Comparison of ENCODE assay signal across 1 cellular context in the genomic region with DNA sequence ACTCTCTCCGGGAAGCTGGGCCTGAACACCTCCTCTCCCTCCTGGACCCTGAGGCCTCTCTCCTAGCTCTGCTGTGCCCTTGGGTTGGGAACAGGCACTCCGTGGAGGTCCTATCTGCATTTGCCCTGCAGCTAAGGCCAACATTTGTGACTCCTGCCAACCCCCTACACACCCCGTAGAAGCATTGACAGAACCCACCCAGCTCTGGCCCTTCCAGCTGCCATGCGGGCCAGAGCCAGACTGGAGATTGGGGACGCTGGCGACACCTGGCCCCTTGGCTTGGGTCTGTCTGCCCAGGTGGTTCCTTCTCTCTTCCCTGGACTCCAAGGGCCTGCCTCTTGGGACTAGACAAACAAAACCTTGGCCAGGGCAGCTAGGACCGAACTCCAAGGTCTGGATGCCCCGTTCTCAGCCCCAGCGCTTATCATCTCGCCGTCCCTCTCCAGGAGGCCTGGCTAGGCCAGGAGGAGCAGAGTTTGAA.
TF ChIP-seq lines count a peak whose summit lies in the region.

No MANE protein-coding gene starts in this region.

TF ChIP-seq in GM23338, 12 proteins besides CTCF, POLR2A, EP300 and RAD21 (continued from another document):
- TF ChIP-seq, protein P1, sequence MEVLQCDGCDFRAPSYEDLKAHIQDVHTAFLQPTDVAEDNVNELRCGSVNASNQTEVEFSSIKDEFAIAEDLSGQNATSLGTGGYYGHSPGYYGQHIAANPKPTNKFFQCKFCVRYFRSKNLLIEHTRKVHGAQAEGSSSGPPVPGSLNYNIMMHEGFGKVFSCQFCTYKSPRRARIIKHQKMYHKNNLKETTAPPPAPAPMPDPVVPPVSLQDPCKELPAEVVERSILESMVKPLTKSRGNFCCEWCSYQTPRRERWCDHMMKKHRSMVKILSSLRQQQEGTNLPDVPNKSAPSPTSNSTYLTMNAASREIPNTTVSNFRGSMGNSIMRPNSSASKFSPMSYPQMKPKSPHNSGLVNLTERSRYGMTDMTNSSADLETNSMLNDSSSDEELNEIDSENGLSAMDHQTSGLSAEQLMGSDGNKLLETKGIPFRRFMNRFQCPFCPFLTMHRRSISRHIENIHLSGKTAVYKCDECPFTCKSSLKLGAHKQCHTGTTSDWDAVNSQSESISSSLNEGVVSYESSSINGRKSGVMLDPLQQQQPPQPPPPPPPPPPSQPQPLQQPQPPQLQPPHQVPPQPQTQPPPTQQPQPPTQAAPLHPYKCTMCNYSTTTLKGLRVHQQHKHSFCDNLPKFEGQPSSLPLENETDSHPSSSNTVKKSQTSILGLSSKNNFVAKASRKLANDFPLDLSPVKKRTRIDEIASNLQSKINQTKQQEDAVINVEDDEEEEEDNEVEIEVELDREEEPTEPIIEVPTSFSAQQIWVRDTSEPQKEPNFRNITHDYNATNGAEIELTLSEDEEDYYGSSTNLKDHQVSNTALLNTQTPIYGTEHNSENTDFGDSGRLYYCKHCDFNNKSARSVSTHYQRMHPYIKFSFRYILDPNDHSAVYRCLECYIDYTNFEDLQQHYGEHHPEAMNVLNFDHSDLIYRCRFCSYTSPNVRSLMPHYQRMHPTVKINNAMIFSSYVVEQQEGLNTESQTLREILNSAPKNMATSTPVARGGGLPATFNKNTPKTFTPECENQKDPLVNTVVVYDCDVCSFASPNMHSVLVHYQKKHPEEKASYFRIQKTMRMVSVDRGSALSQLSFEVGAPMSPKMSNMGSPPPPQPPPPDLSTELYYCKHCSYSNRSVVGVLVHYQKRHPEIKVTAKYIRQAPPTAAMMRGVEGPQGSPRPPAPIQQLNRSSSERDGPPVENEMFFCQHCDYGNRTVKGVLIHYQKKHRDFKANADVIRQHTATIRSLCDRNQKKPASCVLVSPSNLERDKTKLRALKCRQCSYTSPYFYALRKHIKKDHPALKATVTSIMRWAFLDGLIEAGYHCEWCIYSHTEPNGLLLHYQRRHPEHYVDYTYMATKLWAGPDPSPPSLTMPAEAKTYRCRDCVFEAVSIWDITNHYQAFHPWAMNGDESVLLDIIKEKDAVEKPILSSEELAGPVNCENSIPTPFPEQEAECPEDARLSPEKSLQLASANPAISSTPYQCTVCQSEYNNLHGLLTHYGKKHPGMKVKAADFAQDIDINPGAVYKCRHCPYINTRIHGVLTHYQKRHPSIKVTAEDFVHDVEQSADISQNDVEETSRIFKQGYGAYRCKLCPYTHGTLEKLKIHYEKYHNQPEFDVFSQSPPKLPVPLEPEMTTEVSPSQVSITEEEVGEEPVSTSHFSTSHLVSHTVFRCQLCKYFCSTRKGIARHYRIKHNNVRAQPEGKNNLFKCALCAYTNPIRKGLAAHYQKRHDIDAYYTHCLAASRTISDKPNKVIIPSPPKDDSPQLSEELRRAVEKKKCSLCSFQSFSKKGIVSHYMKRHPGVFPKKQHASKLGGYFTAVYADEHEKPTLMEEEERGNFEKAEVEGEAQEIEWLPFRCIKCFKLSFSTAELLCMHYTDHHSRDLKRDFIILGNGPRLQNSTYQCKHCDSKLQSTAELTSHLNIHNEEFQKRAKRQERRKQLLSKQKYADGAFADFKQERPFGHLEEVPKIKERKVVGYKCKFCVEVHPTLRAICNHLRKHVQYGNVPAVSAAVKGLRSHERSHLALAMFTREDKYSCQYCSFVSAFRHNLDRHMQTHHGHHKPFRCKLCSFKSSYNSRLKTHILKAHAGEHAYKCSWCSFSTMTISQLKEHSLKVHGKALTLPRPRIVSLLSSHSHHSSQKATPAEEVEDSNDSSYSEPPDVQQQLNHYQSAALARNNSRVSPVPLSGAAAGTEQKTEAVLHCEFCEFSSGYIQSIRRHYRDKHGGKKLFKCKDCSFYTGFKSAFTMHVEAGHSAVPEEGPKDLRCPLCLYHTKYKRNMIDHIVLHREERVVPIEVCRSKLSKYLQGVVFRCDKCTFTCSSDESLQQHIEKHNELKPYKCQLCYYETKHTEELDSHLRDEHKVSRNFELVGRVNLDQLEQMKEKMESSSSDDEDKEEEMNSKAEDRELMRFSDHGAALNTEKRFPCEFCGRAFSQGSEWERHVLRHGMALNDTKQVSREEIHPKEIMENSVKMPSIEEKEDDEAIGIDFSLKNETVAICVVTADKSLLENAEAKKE (CRISPR knock-in tag; IDR thresholded peaks at IDR 0.05) = no peak
- TF ChIP-seq ZNF331 (CRISPR knock-in tag; IDR thresholded peaks at IDR 0.05; ENCODE audit: low read depth) (no peak), ZNF114 (CRISPR knock-in tag; IDR thresholded peaks at IDR 0.05) (no peak), JUNB (IDR thresholded peaks at IDR 0.05; ENCODE audit: unreplicated experiment) (no peak), EZH2 (IDR thresholded peaks at IDR 0.05; ENCODE audit: low read depth, unreplicated experiment) (no peak), POLR2AphosphoS5 (IDR thresholded peaks at IDR 0.05; ENCODE audit: low read depth) (no peak), STAT1 (IDR thresholded peaks at IDR 0.05; ENCODE audit: unreplicated experiment) (no peak), NANOG (IDR thresholded peaks at IDR 0.05; ENCODE audit: borderline replicate concordance) (no peak), CREB1 (CRISPR knock-in tag; IDR thresholded peaks at IDR 0.05; ENCODE audit: low read depth) (no peak)
- TF ChIP-seq, protein P2, sequence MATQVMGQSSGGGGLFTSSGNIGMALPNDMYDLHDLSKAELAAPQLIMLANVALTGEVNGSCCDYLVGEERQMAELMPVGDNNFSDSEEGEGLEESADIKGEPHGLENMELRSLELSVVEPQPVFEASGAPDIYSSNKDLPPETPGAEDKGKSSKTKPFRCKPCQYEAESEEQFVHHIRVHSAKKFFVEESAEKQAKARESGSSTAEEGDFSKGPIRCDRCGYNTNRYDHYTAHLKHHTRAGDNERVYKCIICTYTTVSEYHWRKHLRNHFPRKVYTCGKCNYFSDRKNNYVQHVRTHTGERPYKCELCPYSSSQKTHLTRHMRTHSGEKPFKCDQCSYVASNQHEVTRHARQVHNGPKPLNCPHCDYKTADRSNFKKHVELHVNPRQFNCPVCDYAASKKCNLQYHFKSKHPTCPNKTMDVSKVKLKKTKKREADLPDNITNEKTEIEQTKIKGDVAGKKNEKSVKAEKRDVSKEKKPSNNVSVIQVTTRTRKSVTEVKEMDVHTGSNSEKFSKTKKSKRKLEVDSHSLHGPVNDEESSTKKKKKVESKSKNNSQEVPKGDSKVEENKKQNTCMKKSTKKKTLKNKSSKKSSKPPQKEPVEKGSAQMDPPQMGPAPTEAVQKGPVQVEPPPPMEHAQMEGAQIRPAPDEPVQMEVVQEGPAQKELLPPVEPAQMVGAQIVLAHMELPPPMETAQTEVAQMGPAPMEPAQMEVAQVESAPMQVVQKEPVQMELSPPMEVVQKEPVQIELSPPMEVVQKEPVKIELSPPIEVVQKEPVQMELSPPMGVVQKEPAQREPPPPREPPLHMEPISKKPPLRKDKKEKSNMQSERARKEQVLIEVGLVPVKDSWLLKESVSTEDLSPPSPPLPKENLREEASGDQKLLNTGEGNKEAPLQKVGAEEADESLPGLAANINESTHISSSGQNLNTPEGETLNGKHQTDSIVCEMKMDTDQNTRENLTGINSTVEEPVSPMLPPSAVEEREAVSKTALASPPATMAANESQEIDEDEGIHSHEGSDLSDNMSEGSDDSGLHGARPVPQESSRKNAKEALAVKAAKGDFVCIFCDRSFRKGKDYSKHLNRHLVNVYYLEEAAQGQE (IDR thresholded peaks at IDR 0.05; ENCODE audit: unreplicated experiment) = no peak
- TF ChIP-seq, protein P3, sequence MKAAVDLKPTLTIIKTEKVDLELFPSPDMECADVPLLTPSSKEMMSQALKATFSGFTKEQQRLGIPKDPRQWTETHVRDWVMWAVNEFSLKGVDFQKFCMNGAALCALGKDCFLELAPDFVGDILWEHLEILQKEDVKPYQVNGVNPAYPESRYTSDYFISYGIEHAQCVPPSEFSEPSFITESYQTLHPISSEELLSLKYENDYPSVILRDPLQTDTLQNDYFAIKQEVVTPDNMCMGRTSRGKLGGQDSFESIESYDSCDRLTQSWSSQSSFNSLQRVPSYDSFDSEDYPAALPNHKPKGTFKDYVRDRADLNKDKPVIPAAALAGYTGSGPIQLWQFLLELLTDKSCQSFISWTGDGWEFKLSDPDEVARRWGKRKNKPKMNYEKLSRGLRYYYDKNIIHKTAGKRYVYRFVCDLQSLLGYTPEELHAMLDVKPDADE (IDR thresholded peaks at IDR 0.05) = no peak
